ENCODE assay signal across 8 cellular contexts in genomic region chr11:63841554-63841953, GRCh38. TPM values are rescaled to one million over a fixed set of nuclear protein-coding genes. Genes with fewer than 3 reads are reported as not detected.
DNase-seq lines count a peak whose midpoint lies in the region; ATAC-seq and TF ChIP-seq lines count a peak whose summit lies in the region.

No MANE protein-coding gene starts in this region.

- no peaks in the 10 kb centered on the region for H3K27me3 ChIP-seq in esophagus squamous epithelium
- no peaks in the 10 kb centered on the region for H3K27me3 ChIP-seq in psoas muscle (ENCODE audit: insufficient read depth in 3 of 3, low read length in 2 of 3)

- H3K4me3 ChIP-seq in esophagus squamous epithelium (peak overlapping the region; percentile 75 to 98 (median 86)), psoas muscle (peak overlapping the region; percentile 89)

- H3K4me1 ChIP-seq in esophagus squamous epithelium (peaks cover 56 to 83% (median 62%) of the 10 kb centered on the region in 3 donors), psoas muscle (peaks cover 53% of the 10 kb centered on the region)

- DNase-seq in NCI-H2107 treated with DMSO at 0.1 percent for 48 hours (lab: John Stamatoyannopoulos, UW; ENCODE audit: unreplicated experiment) (peak; percentile 44), NCI-H2107 (lab: John Stamatoyannopoulos, UW) (no peak), esophagus squamous epithelium (lab: John Stamatoyannopoulos, UW) (no peak), psoas muscle (no peak), NCI-H748 treated with DMSO at 0.1 percent for 48 hours (lab: John Stamatoyannopoulos, UW) (no peak), NCI-H1105 treated with DMSO at 0.1 percent for 48 hours (lab: John Stamatoyannopoulos, UW) (no peak)

- H3K36me3 ChIP-seq in esophagus squamous epithelium (peaks cover 0 to 13% (median 0%) of the 10 kb centered on the region in 3 donors), psoas muscle (ENCODE audit: insufficient read depth in 1 of 2, low read depth in 1 of 2) (peaks cover 2 to 39% of the 10 kb centered on the region in 2 donors)

- WGBS in esophagus squamous epithelium, 2 donors: 21 to 28% methylated on average over 3 of the region's 3 CpGs
- WGBS in psoas muscle, 3 donors: 31 to 47% (median 39%) methylated on average over 3 of the region's 3 CpGs

- no peak for TF ChIP-seq POLR2A in esophagus squamous epithelium (IDR thresholded peaks at IDR 0.05)

- H3K9me3 ChIP-seq in esophagus squamous epithelium (no peaks in the 10 kb centered on the region), psoas muscle (no peaks in the 10 kb centered on the region)

- intact Hi-C loops in esophagus squamous epithelium (cut with DNase I): no loop called here
- intact Hi-C loops in psoas muscle (cut with DNase I): no loop called here

- H3K27ac ChIP-seq in esophagus squamous epithelium: peak overlapping the region; percentile 53 to 96 (median 94)
- H3K27ac ChIP-seq in psoas muscle: peak overlapping the region; percentile 30

- ATAC-seq in SK-N-SH treated with all-trans-retinoic acid at 6 μM for 48 hours (peak; percentile 6), psoas muscle (no peak), HG03159 (IDR thresholded peaks at IDR 0.05; ENCODE audit: unreplicated experiment) (no peak)

- TF ChIP-seq CTCF in esophagus squamous epithelium (IDR thresholded peaks at IDR 0.05) (no peak), psoas muscle (IDR thresholded peaks at IDR 0.05) (no peak)

TF ChIP-seq in SK-N-SH treated with all-trans-retinoic acid at 6 μM for 48 hours, 23 proteins besides CTCF, POLR2A, EP300 and RAD21:
- TF ChIP-seq OSR1 (CRISPR knock-in tag; IDR thresholded peaks at IDR 0.05) (no peak), CREB5 (CRISPR knock-in tag; IDR thresholded peaks at IDR 0.05; ENCODE audit: low read depth) (no peak), PPARA (CRISPR knock-in tag; IDR thresholded peaks at IDR 0.05; ENCODE audit: borderline replicate concordance) (no peak), ISL1 (CRISPR knock-in tag; IDR thresholded peaks at IDR 0.05) (no peak), CSRNP3 (CRISPR knock-in tag; IDR thresholded peaks at IDR 0.05) (no peak), ZC3H10 (CRISPR knock-in tag; IDR thresholded peaks at IDR 0.05) (no peak), CSDC2 (CRISPR knock-in tag; IDR thresholded peaks at IDR 0.05) (no peak), TSHZ2 (CRISPR knock-in tag; IDR thresholded peaks at IDR 0.05) (no peak), BACH2 (CRISPR knock-in tag; IDR thresholded peaks at IDR 0.05; ENCODE audit: borderline replicate concordance) (no peak), RARB (CRISPR knock-in tag; IDR thresholded peaks at IDR 0.05) (no peak), SNAI2 (CRISPR knock-in tag; IDR thresholded peaks at IDR 0.05) (no peak)
TF ChIP-seq in SK-N-SH treated with all-trans-retinoic acid at 6 μM for 48 hours: peak in this region for 0.

RNA-seq across cellular contexts. Expression of gene MARK2, which starts 2.6 kb away (rescaled TPM):
- 10 to 100 TPM; 47.0 to 91.0 (median 62.2) TPM for total RNA-seq in esophagus squamous epithelium
- total RNA-seq in psoas muscle: 10 to 100 TPM; 21.7 to 24.9 (median 22.9) TPM
- 10 to 100 TPM; 11.7 to 24.7 (median 12.7) TPM for polyA plus RNA-seq in psoas muscle

RNA-seq across cellular contexts. Expression of gene SPINDOC, which starts 28.3 kb away (rescaled TPM):
- total RNA-seq in esophagus squamous epithelium (1 to 10 TPM; 3.4 to 8.8 (median 6.1) TPM), psoas muscle (1 to 10 TPM; 3.8 to 8.8 (median 6.9) TPM)
- 1 to 10 TPM; 2.7 to 4.7 (median 4.6) TPM for polyA plus RNA-seq in psoas muscle
